13 cellular contexts compared by ENCODE assay signal in genomic region chr15:96355561-96356129, GRCh38. TPM values are rescaled to one million over a fixed set of nuclear protein-coding genes. Genes with fewer than 3 reads are reported as not detected.
A peak's percentile ranks its signal among the peaks of the same experiment; 100 is the strongest.
DNase-seq lines count a peak whose midpoint lies in the region; ATAC-seq and TF ChIP-seq lines count a peak whose summit lies in the region.
"Had no signal": no experiment of that assay in that cellular context is flagged by ENCODE, and none has a peak within 500 bp of the region (broad histone marks: within the 10 kb centered on the region; RNA-seq: fewer than 3 reads in every experiment).

No MANE protein-coding gene starts in this region.

- no peak overlapping the region for H2BK120ac ChIP-seq in mesendoderm (ENCODE audit: low read depth, low read length)

- peak overlapping the region; percentile 76 for H3K27ac ChIP-seq in ACC112 (ENCODE audit: low read depth, low read length)
- H3K27ac ChIP-seq in Panc1 (ENCODE audit: low read length), result peak overlapping the region; percentile 29; the same call in 1 of the 2 replicates
- peak overlapping the region; percentile 90 to 97 for H3K27ac ChIP-seq in right atrium auricular region
- H3K27ac ChIP-seq in mesendoderm (ENCODE audit: low read depth, low read length), result no peak overlapping the region
- H3K27ac ChIP-seq: neutrophil had no signal

- no peak overlapping the region for H4K5ac ChIP-seq in mesendoderm (ENCODE audit: low read length)

- POLR2A ChIA-PET in Panc1 (lab: Charles Lee), result interaction anchor here (1.2 kb wide), 1 partner anchor 20 kb away, joined by 3 read pairs; no protein-coding TSS in a partner anchor

- no peak overlapping the region for H2BK5ac ChIP-seq in mesendoderm (ENCODE audit: low read length)

- ATAC-seq in Panc1, result no peak
- ATAC-seq: activated naive CD4-positive, alpha-beta T cell treated with anti-CD3 and anti-CD28 coated beads, Interleukin-2, amount 50 U/mL, for 72 hours; WTC11 had no signal

- CTCF ChIA-PET in Panc1 (lab: Charles Lee), result interaction anchor here (1.1 kb wide), 1 partner anchor 29 kb away, joined by 3 read pairs; no protein-coding TSS in a partner anchor

- BruUV-seq in Panc1 (replicated peaks; lab: Mats Ljungman, UMichigan), result no TSS peak

- no peak overlapping the region for H3K9ac ChIP-seq in mesendoderm (ENCODE audit: low read length)

- no peak overlapping the region for H2BK15ac ChIP-seq in mesendoderm (replicated peaks; ENCODE audit: low read depth)

- WGBS in mesendoderm (ENCODE audit: extremely low coverage, insufficient coverage, low lambda C conversion rate), result no CpG with 5 or more reads among the region's 7 CpGs

- no peak overlapping the region for H4K8ac ChIP-seq in mesendoderm (ENCODE audit: low read depth, low read length)

- no peak overlapping the region for H3K18ac ChIP-seq in mesendoderm (ENCODE audit: low read length)

- H3K79me2 ChIP-seq in ACC112 (ENCODE audit: control insufficient read depth, insufficient read depth, low read length, unreplicated experiment), result peaks cover 73% of the 10 kb centered on the region
- H3K79me2 ChIP-seq in mesendoderm (ENCODE audit: control insufficient read depth, insufficient read depth, low read length), result no peaks in the 10 kb centered on the region

- H3K4me3 ChIP-seq in ACC112 (ENCODE audit: low read depth, low read length) (peak overlapping the region; percentile 97), Panc1 (ENCODE audit: low read depth in 2 of 2, low read length in 2 of 2) (no peak overlapping the region), right atrium auricular region (no peak overlapping the region), mesendoderm (ENCODE audit: low read length) (no peak overlapping the region)

- DNase-seq in Panc1 (ENCODE audit: low read depth, low spot score) (no peak), right atrium auricular region (ENCODE audit: low spot score) (no peak), retina (peak; percentile 25), iPS-NIHi11 (ENCODE audit: low spot score) (no peak), NCI-H1417 (lab: John Stamatoyannopoulos, UW) (no peak), mesendoderm (no peak)
- no peak for DNase-seq in activated CD4-positive, CD25-positive, alpha-beta regulatory T cell treated with anti-CD3 and anti-CD28 coated beads, Interleukin-2, amount 50 U/mL, for 72 hours
- DNase-seq: activated CD8-positive, alpha-beta memory T cell treated with anti-CD3 and anti-CD28 coated beads, Interleukin-2, amount 50 U/mL, for 48 hours; SW 1271 had no signal

- TF ChIP-seq CTCF in Panc1 (IDR thresholded peaks at IDR 0.05) (no peak), right atrium auricular region (IDR thresholded peaks at IDR 0.05) (no peak)

- H3K23ac ChIP-seq in mesendoderm (ENCODE audit: low read length), result no peak overlapping the region

- H3K4me2 ChIP-seq in mesendoderm (ENCODE audit: low read length), result no peak overlapping the region

- no peaks in the 10 kb centered on the region for H3K27me3 ChIP-seq in ACC112 (ENCODE audit: insufficient read depth, low read length)
- no peaks in the 10 kb centered on the region for H3K27me3 ChIP-seq in Panc1 (ENCODE audit: control insufficient read depth, insufficient read depth, low read length)
- H3K27me3 ChIP-seq in right atrium auricular region, result no peaks in the 10 kb centered on the region
- peaks cover 79% of the 10 kb centered on the region for H3K27me3 ChIP-seq in mesendoderm (ENCODE audit: insufficient read depth, low read length, poor library complexity)

- no peak overlapping the region for H2AFZ ChIP-seq in ACC112 (ENCODE audit: low read length, unreplicated experiment)

- H3K36me3 ChIP-seq in ACC112 (ENCODE audit: insufficient read depth, low read length) (no peaks in the 10 kb centered on the region), Panc1 (ENCODE audit: control insufficient read depth, insufficient read depth, low read length) (no peaks in the 10 kb centered on the region), right atrium auricular region (no peaks in the 10 kb centered on the region), mesendoderm (ENCODE audit: control insufficient read depth, insufficient read depth, low read length) (no peaks in the 10 kb centered on the region)
- H3K36me3 ChIP-seq: neutrophil had no signal

- H3K56ac ChIP-seq in mesendoderm (ENCODE audit: low read length), result no peak overlapping the region

- H3K4me1 ChIP-seq in ACC112 (ENCODE audit: control insufficient read depth, insufficient read depth, low read length, unreplicated experiment) (peaks cover 49% of the 10 kb centered on the region), Panc1 (ENCODE audit: control insufficient read depth, insufficient read depth, low read length) (peaks cover 16% of the 10 kb centered on the region), right atrium auricular region (peaks cover 0 to 37% of the 10 kb centered on the region in 2 donors), mesendoderm (ENCODE audit: control insufficient read depth, low read depth, low read length) (no peaks in the 10 kb centered on the region)

- no peak overlapping the region for H2AK5ac ChIP-seq in mesendoderm (ENCODE audit: low read length)

- intact Hi-C loops in Panc1 (cut with micrococcal nuclease; ENCODE audit: unreplicated experiment), result loop anchor here (2.0 to 5.0 kb wide), 3 partner anchors 537 to 1402 kb away; no protein-coding TSS in a partner anchor

- in situ Hi-C loops in Panc1 (cut with HindIII; ENCODE audit: low pct_unique_long_range_greater_than_20kb, low sequenced_read_pairs), result no loop called here

- no peaks in the 10 kb centered on the region for H3K79me1 ChIP-seq in mesendoderm (ENCODE audit: low read length)

- H3K4ac ChIP-seq in mesendoderm (ENCODE audit: low read depth, low read length), result no peak overlapping the region

- no peaks in the 10 kb centered on the region for H3K9me3 ChIP-seq in Panc1 (ENCODE audit: control insufficient read depth, insufficient read depth, low read depth, low read length)
- no peaks in the 10 kb centered on the region for H3K9me3 ChIP-seq in right atrium auricular region
- H3K9me3 ChIP-seq: neutrophil had no signal

RNA-seq across cellular contexts. Expression of gene NR2F2, which starts 25.1 kb away (rescaled TPM):
- total RNA-seq in Panc1 (2021; ENCODE audit: unreplicated experiment) (53.7 TPM), right atrium auricular region (10 to 100 TPM; 25.0 to 26.7 TPM)
- 108 TPM for polyA plus RNA-seq in Panc1 (2012; ENCODE audit: insufficient read length)
- polyA plus RNA-seq in mesendoderm (2013, experiment 1 of 2), result 0.03 TPM
- polyA plus RNA-seq in mesendoderm (2013, experiment 2 of 2), result 0.04 TPM
- total RNA-seq: activated naive CD4-positive, alpha-beta T cell treated with anti-CD3 and anti-CD28 coated beads, Interleukin-2, amount 50 U/mL, for 72 hours had no signal
